In genomic region chr7:129252133-129252532, GRCh38 we compare ENCODE assay signal across 15 cellular contexts. TPM values are rescaled to one million over a fixed set of nuclear protein-coding genes. Genes with fewer than 3 reads are reported as not detected.
A peak's percentile ranks its signal among the peaks of the same experiment; 100 is the strongest.
DNase-seq lines count a peak whose midpoint lies in the region; ATAC-seq, FAIRE-seq and TF ChIP-seq lines count a peak whose summit lies in the region.
"Had no signal": no experiment of that assay in that cellular context is flagged by ENCODE, and none has a peak within 500 bp of the region (broad histone marks: within the 10 kb centered on the region; RNA-seq: fewer than 3 reads in every experiment).

No MANE protein-coding gene starts in this region.

- H3K27ac ChIP-seq in keratinocyte (ENCODE audit: control insufficient read depth, insufficient read depth, low read length), result no peak overlapping the region

- H3K4me3 ChIP-seq in keratinocyte (ENCODE audit: control insufficient read depth in 2 of 3, extremely low read depth in 1 of 3, insufficient read depth in 2 of 3, low read depth in 1 of 3, low read length in 3 of 3), result no peak overlapping the region

- H3K79me2 ChIP-seq in keratinocyte (ENCODE audit: control insufficient read depth, insufficient read depth, low read length), result peaks cover 19% of the 10 kb centered on the region

- no peaks in the 10 kb centered on the region for H3K27me3 ChIP-seq in keratinocyte (ENCODE audit: control insufficient read depth, extremely low read depth, insufficient read depth, low read length)

- no peak for DNase-seq in D721Med (ENCODE audit: insufficient read length, low spot score)
- DNase-seq in NCI-H1694 treated with DMSO at 0.1 percent for 48 hours (lab: John Stamatoyannopoulos, UW), result peak; percentile 32
- DNase-seq in NCI-H69 (lab: John Stamatoyannopoulos, UW), result peak; percentile 13
- no peak for DNase-seq in keratinocyte (ENCODE audit: low read depth, low spot score)
- DNase-seq in GM10266 (ENCODE audit: extremely low spot score), result no peak
- DNase-seq: ACHN; CD4-positive, alpha-beta T cell; HCEC 1CT; IMR-90; NCI-H146; NCI-H226; NCI-H774; SIG-M5 had no signal

- peak; percentile 97 for FAIRE-seq in D721Med (lab: Jason Lieb, UNC)
- FAIRE-seq in keratinocyte (lab: Jason Lieb, UNC), result peak; percentile 39

- H3K4me1 ChIP-seq in keratinocyte (ENCODE audit: control insufficient read depth, extremely low read depth, insufficient read depth, low read length), result no peaks in the 10 kb centered on the region

- H3K9me3 ChIP-seq in keratinocyte (ENCODE audit: control insufficient read depth, low read depth, low read length), result no peaks in the 10 kb centered on the region

- no peak for TF ChIP-seq CTCF in D721Med (IDR thresholded peaks at IDR 0.05; ENCODE audit: insufficient read depth, missing control alignments)
- TF ChIP-seq CTCF in keratinocyte (optimal IDR thresholded peaks at IDR 0.05 in 1 of 3, IDR thresholded peaks at IDR 0.05 in 1 of 3, conservative IDR thresholded peaks at IDR 0.05 in 1 of 3; ENCODE audit: extremely low read depth in 1 of 3, insufficient read depth in 2 of 3, low read length in 3 of 3), result no peak
- TF ChIP-seq CTCF in GM10266 (IDR thresholded peaks at IDR 0.05; ENCODE audit: control insufficient read depth, insufficient read depth, low read depth, missing control alignments), result no peak

- H3K9ac ChIP-seq in keratinocyte (ENCODE audit: control insufficient read depth, extremely low read depth, insufficient read depth, low read length), result no peak overlapping the region

- no peaks in the 10 kb centered on the region for H4K20me1 ChIP-seq in keratinocyte (ENCODE audit: control insufficient read depth, extremely low read depth, insufficient read depth, low read length)

- dilution Hi-C loops in keratinocyte (cut with MboI; ENCODE audit: extremely low pct_ligation_motif_present, low sequenced_read_pairs), result no loop called here

- H3K4me2 ChIP-seq in keratinocyte (ENCODE audit: control insufficient read depth, extremely low read depth, insufficient read depth, low read depth, low read length), result no peak overlapping the region

- ATAC-seq in HG03045 (IDR thresholded peaks at IDR 0.05; ENCODE audit: unreplicated experiment) (no peak), GM21529 (IDR thresholded peaks at IDR 0.05; ENCODE audit: unreplicated experiment) (no peak)

- H2AFZ ChIP-seq in keratinocyte (ENCODE audit: control insufficient read depth, low read length), result no peak overlapping the region

- H3K36me3 ChIP-seq in keratinocyte (ENCODE audit: control insufficient read depth in 2 of 2, extremely low read depth in 1 of 2, insufficient read depth in 2 of 2, low read length in 2 of 2), result no peaks in the 10 kb centered on the region

- no peaks in the 10 kb centered on the region for H3K9me1 ChIP-seq in keratinocyte (ENCODE audit: control insufficient read depth, extremely low read depth, insufficient read depth, low read length)

RNA-seq across cellular contexts. Expression of gene AHCYL2, which starts 27.3 kb away (rescaled TPM):
- polyA plus RNA-seq in keratinocyte, result 21.9 to 39.5 TPM (median 32.8 TPM) in 3 replicates
- 21.9 TPM for polyA plus RNA-seq in keratinocyte (2011; ENCODE audit: low read depth)
- 25.6 and 36.9 TPM in 2 replicates for polyA plus RNA-seq in keratinocyte (2011; cell fraction: cytosol; rRNA removed)
- 45.9 and 48.0 TPM in 2 replicates for polyA plus RNA-seq in keratinocyte (2011; cell fraction: nucleus; rRNA removed)
- 9.4 and 13.8 TPM in 2 replicates for polyA plus RNA-seq in keratinocyte (2012; ENCODE audit: low replicate concordance)
- 38.2 to 49.5 TPM (median 47.0 TPM) in 3 replicates for polyA minus RNA-seq in keratinocyte
- polyA minus RNA-seq in keratinocyte (2011; cell fraction: cytosol; rRNA and poly(A)+ RNA removed), result 24.7 TPM
- polyA minus RNA-seq in keratinocyte (2011; cell fraction: nucleus; rRNA and poly(A)+ RNA removed), result 25.0 and 50.1 TPM in 2 replicates

Comparison
In these comparisons a context has a peak if more than half of its experiments do, and no peak if none do; other contexts are left out.
1. DNase-seq: peak in NCI-H1694 treated with DMSO at 0.1 percent for 48 hours (single experiment) and NCI-H69 (single experiment); none in D721Med (single experiment), keratinocyte (single experiment) and GM10266 (single experiment).